16 cellular contexts compared by ENCODE assay signal in the genomic region with DNA sequence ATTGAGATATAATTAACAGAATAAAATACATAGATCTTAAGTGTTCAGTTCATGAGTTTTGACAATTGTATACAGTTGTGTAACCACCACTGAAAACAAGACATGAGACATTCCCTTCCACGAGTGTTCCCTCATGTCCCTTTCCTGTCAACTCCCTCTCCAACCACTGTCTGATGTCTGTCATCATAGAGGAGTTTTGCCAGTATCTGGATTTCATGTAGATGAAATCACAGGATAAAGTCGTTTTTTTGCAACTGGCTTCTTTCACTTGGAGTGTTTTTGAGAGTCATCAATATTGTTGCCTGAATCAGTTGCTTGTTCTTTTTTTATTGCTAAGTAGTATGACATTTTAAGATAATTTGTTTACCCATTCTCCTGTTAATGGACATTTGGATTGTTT. TPM values are rescaled to one million over a fixed set of nuclear protein-coding genes. Genes with fewer than 3 reads are reported as not detected.
A peak's percentile ranks its signal among the peaks of the same experiment; 100 is the strongest.
DNase-seq lines count a peak whose midpoint lies in the region; ATAC-seq and TF ChIP-seq lines count a peak whose summit lies in the region.
"Had no signal": no experiment of that assay in that cellular context is flagged by ENCODE, and none has a peak within 500 bp of the region (broad histone marks: within the 10 kb centered on the region; RNA-seq: fewer than 3 reads in every experiment).

No MANE protein-coding gene starts in this region.

- 6 to 10% methylated on average over 2 of the region's 2 CpGs for WGBS in GM23248 (ENCODE audit: low coverage in 1 of 2, low lambda C conversion rate in 2 of 2, missing lambda C conversion rate in 2 of 2), 2 experiments

- peaks cover 0 to 7% (median 2%) of the 10 kb centered on the region in 9 donors for H3K9me3 Mint-ChIP-seq in naive thymus-derived CD8-positive, alpha-beta T cell

- ATAC-seq in naive thymus-derived CD8-positive, alpha-beta T cell, result no peak
- ATAC-seq: Panc1 had no signal

- no peak for TF ChIP-seq CTCF in fibroblast of villous mesenchyme (IDR thresholded peaks at IDR 0.05; ENCODE audit: insufficient read depth, low read depth, low read length)

- POLR2A ChIA-PET in naive thymus-derived CD8-positive, alpha-beta T cell (lab: Charles Lee), result no interaction called here

- H3K4me3 ChIP-seq in GM23248 (no peak overlapping the region), fibroblast of villous mesenchyme (ENCODE audit: low read depth, low read length) (no peak overlapping the region)
- H3K4me3 ChIP-seq: BLaER1 treated with 17β-estradiol and CSF1 and Interleukin-3, amounts not matched to agents 10 nM and 100 nM had no signal

- no peak overlapping the region for H3K4me3 Mint-ChIP-seq in naive thymus-derived CD8-positive, alpha-beta T cell
- H3K4me3 Mint-ChIP-seq: H9, IgD-negative memory B cell had no signal

- no peaks in the 10 kb centered on the region for H3K27me3 Mint-ChIP-seq in naive thymus-derived CD8-positive, alpha-beta T cell

- in situ Hi-C loops in GM23248 (cut with MboI), result no loop called here

- H3K27me3 ChIP-seq in GM23248 (replicated peaks; ENCODE audit: insufficient read depth), result no peaks in the 10 kb centered on the region
- H3K27me3 ChIP-seq: BLaER1 treated with 17β-estradiol and CSF1 and Interleukin-3, amounts not matched to agents 10 nM and 100 nM had no signal

- H3F3A ChIP-seq in GM23248 (ENCODE audit: insufficient read depth), result peaks cover 14% of the 10 kb centered on the region; the same call in 1 of the 2 replicates

- H3K27ac Mint-ChIP-seq in naive thymus-derived CD8-positive, alpha-beta T cell, result peak overlapping the region in 3 of 10 donors; percentile 44 to 59 (median 49)
- H3K27ac Mint-ChIP-seq: H9 had no signal

- H3K27ac ChIP-seq in GM23248, result no peak overlapping the region
- H3K27ac ChIP-seq: BLaER1 treated with 17β-estradiol and CSF1 and Interleukin-3, amounts not matched to agents 10 nM and 100 nM had no signal

- H3K9ac ChIP-seq in GM23248, result no peak overlapping the region
- H3K9ac ChIP-seq: BLaER1 treated with 17β-estradiol and CSF1 and Interleukin-3, amounts not matched to agents 10 nM and 100 nM had no signal

- no peaks in the 10 kb centered on the region for H4K20me1 ChIP-seq in GM23248 (ENCODE audit: insufficient read depth)
- H4K20me1 ChIP-seq: BLaER1 treated with 17β-estradiol and CSF1 and Interleukin-3, amounts not matched to agents 10 nM and 100 nM had no signal

- peaks cover 5 to 23% (median 12%) of the 10 kb centered on the region in 3 donors for H3K36me3 Mint-ChIP-seq in naive thymus-derived CD8-positive, alpha-beta T cell
- H3K36me3 Mint-ChIP-seq: IgD-negative memory B cell had no signal

- peaks cover 83% of the 10 kb centered on the region for H3K79me2 ChIP-seq in GM23248 (ENCODE audit: insufficient read depth)

- H3K4me2 ChIP-seq in GM23248 (ENCODE audit: unreplicated experiment), result no peak overlapping the region
- H3K4me2 ChIP-seq: BLaER1 treated with 17β-estradiol and CSF1 and Interleukin-3, amounts not matched to agents 10 nM and 100 nM had no signal

- no peaks in the 10 kb centered on the region for H3K9me3 ChIP-seq in GM23248 (ENCODE audit: low read depth)

- H3K9me2 ChIP-seq in GM23248 (ENCODE audit: insufficient read depth), result no peaks in the 10 kb centered on the region

- peak; percentile 51 for DNase-seq in NCI-H345 (lab: John Stamatoyannopoulos, UW)
- DNase-seq in NCI-H345 treated with DMSO at 0.1 percent for 48 hours (lab: John Stamatoyannopoulos, UW; ENCODE audit: unreplicated experiment), result no peak
- DNase-seq in GM23248, result peak; percentile 52
- DNase-seq in NCI-H748 treated with DMSO at 0.1 percent for 48 hours (lab: John Stamatoyannopoulos, UW), result peak; percentile 72
- DNase-seq in fibroblast of villous mesenchyme (ENCODE audit: low read depth), result peak; percentile 27
- no peak for DNase-seq in naive thymus-derived CD8-positive, alpha-beta T cell
- DNase-seq in GM19238 (ENCODE audit: insufficient read length, low spot score), result no peak
- no peak for DNase-seq in hippocampal formation (lab: John Stamatoyannopoulos, UW)
- DNase-seq: H9, Kasumi-1, NCI-H1930, NCI-H2171 treated with DMSO at 0.1 percent for 48 hours, NCI-H510A had no signal

- peaks cover 4% of the 10 kb centered on the region; the same call in 1 of the 2 replicates for H3K36me3 ChIP-seq in GM23248 (ENCODE audit: low read depth)
- H3K36me3 ChIP-seq: BLaER1 treated with 17β-estradiol and CSF1 and Interleukin-3, amounts not matched to agents 10 nM and 100 nM had no signal

- no peak overlapping the region for H2AFZ ChIP-seq in GM23248

- 0 out of 2 replicates have a peak, but pooled peaks cover 8% of the 10 kb centered on the region for H3K4me1 ChIP-seq in GM23248 (ENCODE audit: insufficient read depth)
- H3K4me1 ChIP-seq: BLaER1 treated with 17β-estradiol and CSF1 and Interleukin-3, amounts not matched to agents 10 nM and 100 nM had no signal

- H3K4me1 Mint-ChIP-seq in naive thymus-derived CD8-positive, alpha-beta T cell, result peaks cover 6 to 18% (median 9%) of the 10 kb centered on the region in 4 donors
- H3K4me1 Mint-ChIP-seq: IgD-negative memory B cell had no signal

RNA-seq across cellular contexts. Expression of gene RBMS1, which starts 52.7 kb away (rescaled TPM):
- 91.7 and 99.3 TPM in 2 replicates for total RNA-seq in GM23248 (2014; rRNA removed; shearing (Covaris generic))
- polyA plus RNA-seq in GM23248 (2016; fragmentation: Nextera tagmentation; extraction: Ambion mirVana), result 72.3 and 87.1 TPM in 2 replicates
- total RNA-seq in fibroblast of villous mesenchyme, result 72.8 and 121 TPM in 2 replicates
- 100 to 1,000 TPM; 106 TPM for total RNA-seq in naive thymus-derived CD8-positive, alpha-beta T cell
- 100 to 1,000 TPM in 2 of 3 donors, 10 to 100 TPM in 1; 80.0 to 125 (median 110) TPM for polyA plus RNA-seq in naive thymus-derived CD8-positive, alpha-beta T cell

Comparison
In these comparisons a context has a peak if more than half of its experiments do, and no peak if none do; other contexts are left out.
1. DNase-seq: peak in NCI-H345 (single experiment), GM23248 (single experiment), NCI-H748 treated with DMSO at 0.1 percent for 48 hours (single experiment) and fibroblast of villous mesenchyme (single experiment); none in NCI-H345 treated with DMSO at 0.1 percent for 48 hours (single experiment), naive thymus-derived CD8-positive, alpha-beta T cell (0 of 10), GM19238 (single experiment) and hippocampal formation (0 of 2).